Comparison of ENCODE assay signal across 19 cellular contexts in the genomic region with DNA sequence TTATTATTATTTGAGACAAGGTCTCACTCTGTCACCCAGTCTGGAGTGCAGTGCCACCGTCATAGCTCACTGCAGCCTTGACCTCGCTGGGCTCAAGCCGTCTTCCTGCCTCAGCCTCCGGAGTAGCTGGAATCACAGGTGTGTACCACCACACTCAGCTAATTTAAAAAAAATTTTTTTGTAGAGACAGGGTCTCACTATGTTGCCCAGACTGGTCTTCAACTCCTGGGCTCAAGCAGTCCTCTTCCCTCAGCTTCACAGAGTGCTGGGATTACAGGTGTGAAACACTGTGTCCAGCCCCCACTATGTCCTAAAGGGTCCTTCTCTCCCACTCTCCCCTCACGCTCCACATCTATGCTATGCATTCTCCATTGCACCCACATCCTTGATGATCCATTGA. TPM values are rescaled to one million over a fixed set of nuclear protein-coding genes. Genes with fewer than 3 reads are reported as not detected.
DNase-seq lines count a peak whose midpoint lies in the region; ATAC-seq and TF ChIP-seq lines count a peak whose summit lies in the region.
"Had no signal": no experiment of that assay in that cellular context is flagged by ENCODE, and none has a peak within 500 bp of the region (broad histone marks: within the 10 kb centered on the region; RNA-seq: fewer than 3 reads in every experiment).

No MANE protein-coding gene starts in this region.

- H3K4me3 ChIP-seq in naive thymus-derived CD4-positive, alpha-beta T cell (ENCODE audit: low read length): no peak overlapping the region
- H3K4me3 ChIP-seq: MG63 had no signal

- H3K36me3 ChIP-seq in naive thymus-derived CD4-positive, alpha-beta T cell (ENCODE audit: control insufficient read depth in 2 of 3, insufficient read depth in 3 of 3, low read length in 3 of 3): no peaks in the 10 kb centered on the region
- H3K36me3 ChIP-seq: MG63 had no signal

- H3K27ac Mint-ChIP-seq in T-helper 1 cell treated with Interleukin-12 subunit alpha and Interleukin-12 subunit beta and Interleukin-4 antibody, amounts not matched to agents 30 μg/mL and 1 μg/mL, for 36 hours: no peak overlapping the region
- H3K27ac Mint-ChIP-seq in naive thymus-derived CD4-positive, alpha-beta T cell: peak overlapping the region in 5 of 9 donors; percentile 14 to 60 (median 53)
- no peak overlapping the region for H3K27ac Mint-ChIP-seq in type B pancreatic cell
- H3K27ac Mint-ChIP-seq: HFFc6 had no signal

- H3K4me3 Mint-ChIP-seq in T-helper 1 cell treated with Interleukin-12 subunit alpha and Interleukin-12 subunit beta and Interleukin-4 antibody, amounts not matched to agents 30 μg/mL and 1 μg/mL, for 36 hours: peak overlapping the region; percentile 26
- H3K4me3 Mint-ChIP-seq in naive thymus-derived CD4-positive, alpha-beta T cell: peak overlapping the region in 3 of 10 donors; percentile 3 to 58 (median 38)
- peak overlapping the region; percentile 32 for H3K4me3 Mint-ChIP-seq in type B pancreatic cell
- H3K4me3 Mint-ChIP-seq: B cell, HFFc6 had no signal

- no peaks in the 10 kb centered on the region for H3K9me3 ChIP-seq in naive thymus-derived CD4-positive, alpha-beta T cell (ENCODE audit: control insufficient read depth in 2 of 3, low read length in 3 of 3)
- H3K9me3 ChIP-seq: MG63 had no signal

- POLR2A ChIA-PET in RWPE1 (lab: Yijun Ruan, JAX; ENCODE audit: low non-redundant PET): no interaction called here
- POLR2A ChIA-PET in naive thymus-derived CD4-positive, alpha-beta T cell (lab: Charles Lee): interaction anchor here (0.6 to 9.9 kb wide), 4 partner anchors 9 to 780 kb away, joined by 3 to 359 read pairs (median 26); a partner anchor contains a TSS

- intact Hi-C loops in naive thymus-derived CD4-positive, alpha-beta T cell (cut with micrococcal nuclease): loop anchor here (5.0 kb wide), 2 partner anchors 149 to 949 kb away; a partner anchor contains a TSS

- H3K27ac ChIP-seq in RWPE1: peak overlapping the region; percentile 94
- H3K27ac ChIP-seq in naive thymus-derived CD4-positive, alpha-beta T cell (ENCODE audit: low read depth, low read length): no peak overlapping the region
- H3K27ac ChIP-seq: C4-2B had no signal

- no peaks in the 10 kb centered on the region for H3K27me3 ChIP-seq in naive thymus-derived CD4-positive, alpha-beta T cell (ENCODE audit: control insufficient read depth in 2 of 2, insufficient read depth in 2 of 2, low read length in 2 of 2)
- H3K27me3 ChIP-seq: MG63 had no signal

- H3K4me1 Mint-ChIP-seq in T-helper 1 cell treated with Interleukin-12 subunit alpha and Interleukin-12 subunit beta and Interleukin-4 antibody, amounts not matched to agents 30 μg/mL and 1 μg/mL, for 36 hours (ENCODE audit: low read depth): peaks cover 22% of the 10 kb centered on the region
- peaks cover 28 to 49% (median 33%) of the 10 kb centered on the region in 7 donors for H3K4me1 Mint-ChIP-seq in naive thymus-derived CD4-positive, alpha-beta T cell
- peaks cover 43% of the 10 kb centered on the region for H3K4me1 Mint-ChIP-seq in type B pancreatic cell (ENCODE audit: unreplicated experiment)

- no peaks in the 10 kb centered on the region for H3K36me3 Mint-ChIP-seq in T-helper 1 cell treated with Interleukin-12 subunit alpha and Interleukin-12 subunit beta and Interleukin-4 antibody, amounts not matched to agents 30 μg/mL and 1 μg/mL, for 36 hours (ENCODE audit: low read depth)
- H3K36me3 Mint-ChIP-seq in naive thymus-derived CD4-positive, alpha-beta T cell: no peaks in the 10 kb centered on the region
- no peaks in the 10 kb centered on the region for H3K36me3 Mint-ChIP-seq in type B pancreatic cell

- no peak for TF ChIP-seq CTCF in RWPE1 (conservative IDR thresholded peaks at IDR 0.05; ENCODE audit: low read depth)
- TF ChIP-seq CTCF in type B pancreatic cell (conservative IDR thresholded peaks at IDR 0.05): no peak

- DNase-seq in T-helper 1 cell: no peak
- DNase-seq in RWPE1 (ENCODE audit: low spot score): no peak
- no peak for DNase-seq in naive thymus-derived CD4-positive, alpha-beta T cell
- DNase-seq in type B pancreatic cell (ENCODE audit: extremely low spot score, unreplicated experiment): no peak
- no peak for DNase-seq in activated CD4-positive, CD25-positive, alpha-beta regulatory T cell (lab: John Stamatoyannopoulos, UW)
- DNase-seq: Calu3, DMS153, DND-41, HFFc6, KG1, MG63, NCI-H2029, NCI-H526 treated with DMSO at 0.1 percent for 48 hours, RPMI8226, SHP77 treated with DMSO at 0.1 percent for 48 hours had no signal

- peaks cover 12% of the 10 kb centered on the region for H3K27me3 Mint-ChIP-seq in T-helper 1 cell treated with Interleukin-12 subunit alpha and Interleukin-12 subunit beta and Interleukin-4 antibody, amounts not matched to agents 30 μg/mL and 1 μg/mL, for 36 hours (ENCODE audit: low read depth)
- H3K27me3 Mint-ChIP-seq in naive thymus-derived CD4-positive, alpha-beta T cell: peaks cover 0 to 24% (median 0%) of the 10 kb centered on the region in 5 donors
- peaks cover 16% of the 10 kb centered on the region for H3K27me3 Mint-ChIP-seq in type B pancreatic cell

- H3K4me1 ChIP-seq in naive thymus-derived CD4-positive, alpha-beta T cell (ENCODE audit: control insufficient read depth in 2 of 2, insufficient read depth in 2 of 2, low read length in 2 of 2): peaks cover 11 to 16% of the 10 kb centered on the region in 2 donors

- ATAC-seq in naive thymus-derived CD4-positive, alpha-beta T cell: no peak
- no peak for ATAC-seq in GM19452 (IDR thresholded peaks at IDR 0.05; ENCODE audit: unreplicated experiment)

- CTCF ChIA-PET in RWPE1 (lab: Yijun Ruan, JAX): interaction anchor here (0.6 to 1.1 kb wide), 2 partner anchors 17 to 75 kb away, joined by 3 read pairs; no protein-coding TSS in a partner anchor
- CTCF ChIA-PET in naive thymus-derived CD4-positive, alpha-beta T cell (lab: Charles Lee): no interaction called here

- H3K9me3 Mint-ChIP-seq in T-helper 1 cell treated with Interleukin-12 subunit alpha and Interleukin-12 subunit beta and Interleukin-4 antibody, amounts not matched to agents 30 μg/mL and 1 μg/mL, for 36 hours: no peaks in the 10 kb centered on the region
- peaks cover 0 to 5% (median 0%) of the 10 kb centered on the region in 11 donors for H3K9me3 Mint-ChIP-seq in naive thymus-derived CD4-positive, alpha-beta T cell
- no peaks in the 10 kb centered on the region for H3K9me3 Mint-ChIP-seq in type B pancreatic cell
- H3K9me3 Mint-ChIP-seq: HFFc6 had no signal

RNA-seq across cellular contexts. Expression of a gene that starts 9.1 kb away (rescaled TPM):
- total RNA-seq in naive thymus-derived CD4-positive, alpha-beta T cell: 10 to 100 TPM in 4 of 5 experiments, 1 to 10 TPM in 1; 1.1 to 33.6 (median 19.9) TPM
- polyA plus RNA-seq in naive thymus-derived CD4-positive, alpha-beta T cell: 10 to 100 TPM; 10.8 to 13.1 TPM
- 37.7 and 52.8 TPM in 2 replicates for total RNA-seq in type B pancreatic cell (ENCODE audit: low replicate concordance)

RNA-seq across cellular contexts. Expression of a gene that starts 24.1 kb away (rescaled TPM):
- total RNA-seq in naive thymus-derived CD4-positive, alpha-beta T cell: 1,000 to 10,000 TPM in 2 of 5 experiments, 100 to 1,000 TPM in 3; 658 to 1,102 (median 755) TPM
- 100 to 1,000 TPM; 643 to 982 TPM for polyA plus RNA-seq in naive thymus-derived CD4-positive, alpha-beta T cell
- 302 and 418 TPM in 2 replicates for total RNA-seq in type B pancreatic cell (ENCODE audit: low replicate concordance)

RNA-seq across cellular contexts. Expression of a gene that starts 55.9 kb away (rescaled TPM):
- 10 to 100 TPM in 1 of 5 experiments, 1 to 10 TPM in 4; 1.2 to 11.2 (median 7.2) TPM for total RNA-seq in naive thymus-derived CD4-positive, alpha-beta T cell
- polyA plus RNA-seq in naive thymus-derived CD4-positive, alpha-beta T cell: 1 to 10 TPM in 1 of 2 donors, under 1 TPM in 1; 0.92 to 1.3 TPM
- total RNA-seq in type B pancreatic cell (ENCODE audit: low replicate concordance): 46.9 and 62.0 TPM in 2 replicates

Comparison
In these comparisons a context has a peak if more than half of its experiments do, and no peak if none do; other contexts are left out.
1. H3K27ac Mint-ChIP-seq: peak in naive thymus-derived CD4-positive, alpha-beta T cell (5 of 9); none in T-helper 1 cell treated with Interleukin-12 subunit alpha and Interleukin-12 subunit beta and Interleukin-4 antibody, amounts not matched to agents 30 μg/mL and 1 μg/mL, for 36 hours (single experiment) and type B pancreatic cell (single experiment).